Comparison of ENCODE assay signal across 8 cellular contexts in the genomic region with DNA sequence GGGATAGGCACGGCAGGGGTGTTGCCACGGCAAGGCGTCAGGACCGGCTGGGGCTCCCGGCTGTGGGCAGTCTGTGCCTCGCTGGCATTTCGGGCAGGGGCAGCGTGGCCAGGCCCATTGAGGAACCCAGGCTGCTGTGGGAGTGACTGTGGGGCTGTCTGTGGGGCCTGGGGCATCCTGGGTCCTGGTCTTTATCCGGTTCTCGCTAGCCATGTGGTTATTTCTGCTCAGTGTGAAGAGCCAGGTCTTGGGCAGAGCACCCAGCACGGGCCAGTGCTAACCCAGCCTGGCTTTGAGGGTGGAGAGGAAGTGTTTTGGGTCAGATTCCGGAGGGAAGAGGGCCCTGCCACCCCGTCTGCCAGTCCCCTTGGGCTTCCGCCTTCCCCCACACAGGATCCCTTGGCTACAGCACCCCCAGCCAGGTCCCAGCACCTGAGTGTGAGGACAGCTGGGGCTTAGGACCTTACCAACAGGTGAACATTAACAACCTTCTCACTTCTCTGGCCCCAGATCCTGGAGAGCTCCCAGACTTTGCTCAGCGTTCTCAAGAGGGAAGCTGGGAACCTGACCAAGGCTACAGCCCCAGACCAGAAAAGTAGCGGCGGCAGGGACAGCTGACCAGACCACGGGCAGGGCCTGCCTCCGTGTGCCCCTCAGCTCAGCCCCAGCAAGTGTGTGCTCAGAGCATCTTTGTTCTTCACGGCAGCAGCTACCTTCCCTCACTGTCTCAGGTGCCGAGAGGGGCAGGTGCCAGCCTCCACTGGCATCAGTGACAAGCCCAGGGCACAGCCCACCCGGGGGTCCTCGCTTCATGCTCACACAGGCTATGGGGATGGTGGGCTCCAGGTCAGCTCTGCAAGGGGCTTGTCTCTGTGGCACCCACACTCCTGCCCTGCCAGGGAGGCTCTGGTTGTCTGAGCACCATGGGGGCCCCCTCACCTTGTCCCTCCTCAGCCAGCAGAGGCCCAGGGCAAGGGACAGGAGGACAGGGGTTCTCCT. TPM values are rescaled to one million over a fixed set of nuclear protein-coding genes. Genes with fewer than 3 reads are reported as not detected.
A peak's percentile ranks its signal among the peaks of the same experiment; 100 is the strongest.
DNase-seq lines count a peak whose midpoint lies in the region; ATAC-seq and TF ChIP-seq lines count a peak whose summit lies in the region.

No MANE protein-coding gene starts in this region.

- peak overlapping the region; percentile 88 to 99 (median 94) for H3K27ac Mint-ChIP-seq in naive B cell

- H3K27me3 Mint-ChIP-seq in naive B cell, result no peaks in the 10 kb centered on the region

- no peaks in the 10 kb centered on the region for H3K9me3 Mint-ChIP-seq in naive B cell

- TF ChIP-seq EP300 in Ishikawa (IDR thresholded peaks at IDR 0.05; ENCODE audit: borderline replicate concordance), result no peak

- H3K4me1 Mint-ChIP-seq in naive B cell, result peaks cover 23 to 40% (median 39%) of the 10 kb centered on the region in 3 donors

- TF ChIP-seq CTCF in AG10803 (conservative IDR thresholded peaks at IDR 0.05; ENCODE audit: low read length), result no peak
- no peak for TF ChIP-seq CTCF in choroid plexus epithelial cell (conservative IDR thresholded peaks at IDR 0.05; ENCODE audit: low read depth, low read length)

- ATAC-seq in naive B cell (ENCODE audit: low read depth in 2 of 2), result no peak
- ATAC-seq in GM21737 (IDR thresholded peaks at IDR 0.05; ENCODE audit: unreplicated experiment), result no peak

- H3K36me3 Mint-ChIP-seq in naive B cell, result no peaks in the 10 kb centered on the region

- H3K4me3 ChIP-seq in AG10803 (ENCODE audit: low read length) (peak overlapping the region; percentile 96), choroid plexus epithelial cell (ENCODE audit: low read depth, low read length) (peak overlapping the region; percentile 67)

- peak overlapping the region; percentile 90 to 96 (median 92) for H3K4me3 Mint-ChIP-seq in naive B cell

- DNase-seq in AG10803 (ENCODE audit: low read depth) (no peak), choroid plexus epithelial cell (ENCODE audit: low read depth) (no peak), naive B cell (no peak), NCI-H1436 (lab: John Stamatoyannopoulos, UW) (no peak), GOT3 (lab: John Stamatoyannopoulos, UW) (no peak), NCI-H146 (lab: John Stamatoyannopoulos, UW) (no peak)

- no peak for TF ChIP-seq RAD21 in Ishikawa (IDR thresholded peaks at IDR 0.05; ENCODE audit: low read depth)

TF ChIP-seq in Ishikawa, 13 proteins besides CTCF, POLR2A, EP300 and RAD21:
- no peak for TF ChIP-seq FOXM1 (IDR thresholded peaks at IDR 0.05; ENCODE audit: borderline replicate concordance, low read depth)
- TF ChIP-seq YY1 (IDR thresholded peaks at IDR 0.05; ENCODE audit: low read depth), result no peak
- TF ChIP-seq TCF12 (IDR thresholded peaks at IDR 0.05; ENCODE audit: low read depth), result no peak
- TF ChIP-seq, protein P1, sequence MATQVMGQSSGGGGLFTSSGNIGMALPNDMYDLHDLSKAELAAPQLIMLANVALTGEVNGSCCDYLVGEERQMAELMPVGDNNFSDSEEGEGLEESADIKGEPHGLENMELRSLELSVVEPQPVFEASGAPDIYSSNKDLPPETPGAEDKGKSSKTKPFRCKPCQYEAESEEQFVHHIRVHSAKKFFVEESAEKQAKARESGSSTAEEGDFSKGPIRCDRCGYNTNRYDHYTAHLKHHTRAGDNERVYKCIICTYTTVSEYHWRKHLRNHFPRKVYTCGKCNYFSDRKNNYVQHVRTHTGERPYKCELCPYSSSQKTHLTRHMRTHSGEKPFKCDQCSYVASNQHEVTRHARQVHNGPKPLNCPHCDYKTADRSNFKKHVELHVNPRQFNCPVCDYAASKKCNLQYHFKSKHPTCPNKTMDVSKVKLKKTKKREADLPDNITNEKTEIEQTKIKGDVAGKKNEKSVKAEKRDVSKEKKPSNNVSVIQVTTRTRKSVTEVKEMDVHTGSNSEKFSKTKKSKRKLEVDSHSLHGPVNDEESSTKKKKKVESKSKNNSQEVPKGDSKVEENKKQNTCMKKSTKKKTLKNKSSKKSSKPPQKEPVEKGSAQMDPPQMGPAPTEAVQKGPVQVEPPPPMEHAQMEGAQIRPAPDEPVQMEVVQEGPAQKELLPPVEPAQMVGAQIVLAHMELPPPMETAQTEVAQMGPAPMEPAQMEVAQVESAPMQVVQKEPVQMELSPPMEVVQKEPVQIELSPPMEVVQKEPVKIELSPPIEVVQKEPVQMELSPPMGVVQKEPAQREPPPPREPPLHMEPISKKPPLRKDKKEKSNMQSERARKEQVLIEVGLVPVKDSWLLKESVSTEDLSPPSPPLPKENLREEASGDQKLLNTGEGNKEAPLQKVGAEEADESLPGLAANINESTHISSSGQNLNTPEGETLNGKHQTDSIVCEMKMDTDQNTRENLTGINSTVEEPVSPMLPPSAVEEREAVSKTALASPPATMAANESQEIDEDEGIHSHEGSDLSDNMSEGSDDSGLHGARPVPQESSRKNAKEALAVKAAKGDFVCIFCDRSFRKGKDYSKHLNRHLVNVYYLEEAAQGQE (IDR thresholded peaks at IDR 0.05; ENCODE audit: low read depth), result 0 out of 2 replicates have a peak, but pooled peaks have one; percentile 4
- TF ChIP-seq EGR1 (IDR thresholded peaks at IDR 0.05), result no peak

RNA-seq across cellular contexts. Expression of a gene that starts 1.1 kb away (rescaled TPM):
- 100 to 1,000 TPM; 112 to 145 (median 132) TPM for polyA plus RNA-seq in naive B cell (ENCODE audit: low read depth in 6 of 6)

RNA-seq across cellular contexts. Expression of a gene that starts 1.2 kb away (rescaled TPM):
- polyA plus RNA-seq in naive B cell (ENCODE audit: low read depth in 6 of 6), result 1 to 10 TPM; 6.1 to 9.3 (median 7.5) TPM

RNA-seq across cellular contexts. Expression of a gene that starts 10.9 kb away (rescaled TPM):
- 1 to 10 TPM in 1 of 6 donors, under 1 TPM in 5; 0.21 to 1.1 (median 0.48) TPM for polyA plus RNA-seq in naive B cell (ENCODE audit: low read depth in 6 of 6)

RNA-seq across cellular contexts. Expression of a gene that starts 15.9 kb away (rescaled TPM):
- polyA plus RNA-seq in naive B cell (ENCODE audit: low read depth in 6 of 6), result 100 to 1,000 TPM; 119 to 191 (median 142) TPM

RNA-seq across cellular contexts. Expression of a gene that starts 15.9 kb away (rescaled TPM):
- 1 to 10 TPM; 4.4 to 9.3 (median 5.2) TPM for polyA plus RNA-seq in naive B cell (ENCODE audit: low read depth in 6 of 6)
